1 cellular context compared by ENCODE assay signal in genomic region chr1:110136911-110137310, GRCh38.
TF ChIP-seq lines count a peak whose summit lies in the region.

No MANE protein-coding gene starts in this region.

TF ChIP-seq in WTC11, 78 proteins besides CTCF, POLR2A, EP300 and RAD21 (continued from another document):
- TF ChIP-seq, protein P1, sequence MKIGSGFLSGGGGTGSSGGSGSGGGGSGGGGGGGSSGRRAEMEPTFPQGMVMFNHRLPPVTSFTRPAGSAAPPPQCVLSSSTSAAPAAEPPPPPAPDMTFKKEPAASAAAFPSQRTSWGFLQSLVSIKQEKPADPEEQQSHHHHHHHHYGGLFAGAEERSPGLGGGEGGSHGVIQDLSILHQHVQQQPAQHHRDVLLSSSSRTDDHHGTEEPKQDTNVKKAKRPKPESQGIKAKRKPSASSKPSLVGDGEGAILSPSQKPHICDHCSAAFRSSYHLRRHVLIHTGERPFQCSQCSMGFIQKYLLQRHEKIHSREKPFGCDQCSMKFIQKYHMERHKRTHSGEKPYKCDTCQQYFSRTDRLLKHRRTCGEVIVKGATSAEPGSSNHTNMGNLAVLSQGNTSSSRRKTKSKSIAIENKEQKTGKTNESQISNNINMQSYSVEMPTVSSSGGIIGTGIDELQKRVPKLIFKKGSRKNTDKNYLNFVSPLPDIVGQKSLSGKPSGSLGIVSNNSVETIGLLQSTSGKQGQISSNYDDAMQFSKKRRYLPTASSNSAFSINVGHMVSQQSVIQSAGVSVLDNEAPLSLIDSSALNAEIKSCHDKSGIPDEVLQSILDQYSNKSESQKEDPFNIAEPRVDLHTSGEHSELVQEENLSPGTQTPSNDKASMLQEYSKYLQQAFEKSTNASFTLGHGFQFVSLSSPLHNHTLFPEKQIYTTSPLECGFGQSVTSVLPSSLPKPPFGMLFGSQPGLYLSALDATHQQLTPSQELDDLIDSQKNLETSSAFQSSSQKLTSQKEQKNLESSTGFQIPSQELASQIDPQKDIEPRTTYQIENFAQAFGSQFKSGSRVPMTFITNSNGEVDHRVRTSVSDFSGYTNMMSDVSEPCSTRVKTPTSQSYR (CRISPR knock-in tag; IDR thresholded peaks at IDR 0.05): peak; percentile 62; the same call in 1 of the 2 replicates
- TF ChIP-seq, protein P2, sequence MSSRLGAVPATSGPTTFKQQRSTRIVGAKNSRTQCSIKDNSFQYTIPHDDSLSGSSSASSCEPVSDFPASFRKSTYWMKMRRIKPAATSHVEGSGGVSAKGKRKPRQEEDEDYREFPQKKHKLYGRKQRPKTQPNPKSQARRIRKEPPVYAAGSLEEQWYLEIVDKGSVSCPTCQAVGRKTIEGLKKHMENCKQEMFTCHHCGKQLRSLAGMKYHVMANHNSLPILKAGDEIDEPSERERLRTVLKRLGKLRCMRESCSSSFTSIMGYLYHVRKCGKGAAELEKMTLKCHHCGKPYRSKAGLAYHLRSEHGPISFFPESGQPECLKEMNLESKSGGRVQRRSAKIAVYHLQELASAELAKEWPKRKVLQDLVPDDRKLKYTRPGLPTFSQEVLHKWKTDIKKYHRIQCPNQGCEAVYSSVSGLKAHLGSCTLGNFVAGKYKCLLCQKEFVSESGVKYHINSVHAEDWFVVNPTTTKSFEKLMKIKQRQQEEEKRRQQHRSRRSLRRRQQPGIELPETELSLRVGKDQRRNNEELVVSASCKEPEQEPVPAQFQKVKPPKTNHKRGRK (CRISPR knock-in tag; IDR thresholded peaks at IDR 0.05; ENCODE audit: borderline replicate concordance): no peak
- TF ChIP-seq NFYB (CRISPR knock-in tag; conservative IDR thresholded peaks at IDR 0.05; ENCODE audit: low read depth) (no peak), RELA (CRISPR knock-in tag; IDR thresholded peaks at IDR 0.05; ENCODE audit: borderline replicate concordance) (no peak), GRHL2 (CRISPR knock-in tag; IDR thresholded peaks at IDR 0.05; ENCODE audit: insufficient replicate concordance, severe bottlenecking) (no peak), SMAD4 (CRISPR knock-in tag; IDR thresholded peaks at IDR 0.05) (no peak)
